ENCODE assay signal across 8 cellular contexts in the genomic region with DNA sequence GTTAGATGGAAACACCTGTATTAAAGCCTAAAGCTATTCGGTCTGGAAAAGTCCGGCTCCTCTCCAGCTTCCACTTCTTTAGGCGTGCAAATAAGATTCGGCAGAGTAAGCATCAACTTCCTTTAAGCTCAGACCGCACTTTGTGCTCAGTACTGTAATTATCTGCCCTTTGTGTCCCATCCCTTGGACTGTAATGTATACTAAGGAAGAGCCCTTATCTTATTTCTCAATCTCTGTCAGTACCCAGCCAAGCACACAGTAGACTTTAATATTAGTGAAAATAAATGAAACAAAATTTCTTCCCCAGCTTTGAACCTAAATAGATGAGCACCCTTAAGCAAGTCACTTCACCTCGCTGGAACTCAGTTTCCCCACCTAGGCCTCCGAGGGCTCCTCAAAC. TPM values are rescaled to one million over a fixed set of nuclear protein-coding genes. Genes with fewer than 3 reads are reported as not detected.
DNase-seq lines count a peak whose midpoint lies in the region; ATAC-seq, FAIRE-seq and TF ChIP-seq lines count a peak whose summit lies in the region.

No MANE protein-coding gene starts in this region.

- CTCF ChIA-PET in A549 (lab: Yijun Ruan, JAX): interaction anchor here (0.8 to 10.2 kb wide), 24 partner anchors 8 to 443 kb away, joined by 3 to 159 read pairs (median 5); partner anchors contain the start of genes ACO1 and NDUFB6

- DNase-seq in A549 (ENCODE audit: low read depth in 1 of 2, low spot score in 1 of 2) (no peak), amniotic epithelial cell (ENCODE audit: low read depth) (peak; percentile 13), spleen (no peak), GF-D8 (lab: John Stamatoyannopoulos, UW) (no peak), KG1 (lab: John Stamatoyannopoulos, UW) (no peak)
- DNase-seq in Jurkat, Clone E6-1 (ENCODE audit: low read depth, low spot score): no peak

- 29% methylated on average over 7 of the region's 7 CpGs for WGBS in A549 (ENCODE audit: missing lambda C conversion rate)
- 1 to 4% (median 4%) methylated on average over 7 of the region's 7 CpGs for WGBS in spleen, 5 donors

- TF ChIP-seq RAD21 in A549 (conservative IDR thresholded peaks at IDR 0.05 in 1 of 2, IDR thresholded peaks at IDR 0.05 in 1 of 2): no peak

- FAIRE-seq in A549 (lab: Jason Lieb, UNC): no peak

- TF ChIP-seq EP300 in A549 (IDR thresholded peaks at IDR 0.05): no peak

- POLR2A ChIA-PET in A549 (lab: Yijun Ruan, JAX): interaction anchor here (0.7 to 2.7 kb wide), 4 partner anchors 24 to 499 kb away, joined by 3 to 25 read pairs (median 12); partner anchors contain the start of genes ACO1 and DNAJA1

- H3K27ac ChIP-seq in A549 (peak overlapping the region; percentile 46 to 83), iPS-18a (ENCODE audit: low read length) (no peak overlapping the region), spleen (peak overlapping the region; percentile 79 to 94 (median 91))

- no peaks in the 10 kb centered on the region for H3K27me3 ChIP-seq in iPS-18a (ENCODE audit: control insufficient read depth, insufficient read depth, low read length)
- no peaks in the 10 kb centered on the region for H3K27me3 ChIP-seq in spleen (replicated peaks in 1 of 7)

- peak overlapping the region; percentile 67 for H3K9ac ChIP-seq in iPS-18a (ENCODE audit: low read length)

- peak overlapping the region; percentile 82 for H3K4me2 ChIP-seq in A549

- H3K36me3 ChIP-seq in iPS-18a (ENCODE audit: control insufficient read depth, low read depth, low read length) (no peaks in the 10 kb centered on the region), spleen (no peaks in the 10 kb centered on the region)

- H3K4me1 ChIP-seq in A549 (peaks cover 6% of the 10 kb centered on the region; the same call in 2 of the 3 replicates), iPS-18a (ENCODE audit: control insufficient read depth, low read depth, low read length) (peaks cover 9% of the 10 kb centered on the region), spleen (peaks cover 25 to 65% (median 36%) of the 10 kb centered on the region in 6 donors)

- H3K9me3 ChIP-seq in A549 (0 out of 3 replicates have a peak, but pooled peaks cover 1% of the 10 kb centered on the region), iPS-18a (ENCODE audit: control insufficient read depth, low read depth, low read length) (peaks cover 4% of the 10 kb centered on the region), spleen (no peaks in the 10 kb centered on the region)

- peak overlapping the region; percentile 58 for H3K4me3 ChIP-seq in A549
- H3K4me3 ChIP-seq in Jurkat, Clone E6-1 (ENCODE audit: low read length): peak overlapping the region; percentile 81
- peak overlapping the region; percentile 87 for H3K4me3 ChIP-seq in iPS-18a (ENCODE audit: low read length)
- H3K4me3 ChIP-seq in spleen: peak overlapping the region; percentile 60 to 90 (median 82)

- no peak for TF ChIP-seq POLR2A in A549 (IDR thresholded peaks at IDR 0.05; ENCODE audit: low read length)
- TF ChIP-seq POLR2A in spleen (IDR thresholded peaks at IDR 0.05): no peak

- TF ChIP-seq CTCF in A549 (IDR thresholded peaks at IDR 0.05) (no peak), spleen (IDR thresholded peaks at IDR 0.05 in 8 of 11, conservative IDR thresholded peaks at IDR 0.05 in 3 of 11) (no peak)

- intact Hi-C loops in spleen (cut with DNase I; ENCODE audit: low total_unique reads): no loop called here

- ATAC-seq in A549: peak; percentile 25 to 38; a peak in 3 of 6 replicates
- ATAC-seq in GM19043 (IDR thresholded peaks at IDR 0.05; ENCODE audit: low read depth, unreplicated experiment): peak; percentile 15

TF ChIP-seq in A549, 52 proteins besides CTCF, POLR2A, EP300 and RAD21 (continues in another document):
- TF ChIP-seq ZC3H11A (IDR thresholded peaks at IDR 0.05) (no peak), SMC3 (IDR thresholded peaks at IDR 0.05) (no peak), CEBPB (IDR thresholded peaks at IDR 0.05) (no peak), NFE2L2 (conservative IDR thresholded peaks at IDR 0.05; ENCODE audit: low read length) (no peak), EHF (CRISPR knock-in tag; IDR thresholded peaks at IDR 0.05) (no peak), MAFK (IDR thresholded peaks at IDR 0.05; ENCODE audit: partially characterized antibody) (no peak), FOXS1 (CRISPR knock-in tag; IDR thresholded peaks at IDR 0.05) (no peak), JUN (IDR thresholded peaks at IDR 0.05) (no peak), RARB (CRISPR knock-in tag; IDR thresholded peaks at IDR 0.05) (no peak), CBX8 (IDR thresholded peaks at IDR 0.05) (no peak), NPAS2 (CRISPR knock-in tag; IDR thresholded peaks at IDR 0.05; ENCODE audit: borderline replicate concordance) (no peak), ZSCAN20 (CRISPR knock-in tag; IDR thresholded peaks at IDR 0.05) (no peak)
- TF ChIP-seq, protein P1, sequence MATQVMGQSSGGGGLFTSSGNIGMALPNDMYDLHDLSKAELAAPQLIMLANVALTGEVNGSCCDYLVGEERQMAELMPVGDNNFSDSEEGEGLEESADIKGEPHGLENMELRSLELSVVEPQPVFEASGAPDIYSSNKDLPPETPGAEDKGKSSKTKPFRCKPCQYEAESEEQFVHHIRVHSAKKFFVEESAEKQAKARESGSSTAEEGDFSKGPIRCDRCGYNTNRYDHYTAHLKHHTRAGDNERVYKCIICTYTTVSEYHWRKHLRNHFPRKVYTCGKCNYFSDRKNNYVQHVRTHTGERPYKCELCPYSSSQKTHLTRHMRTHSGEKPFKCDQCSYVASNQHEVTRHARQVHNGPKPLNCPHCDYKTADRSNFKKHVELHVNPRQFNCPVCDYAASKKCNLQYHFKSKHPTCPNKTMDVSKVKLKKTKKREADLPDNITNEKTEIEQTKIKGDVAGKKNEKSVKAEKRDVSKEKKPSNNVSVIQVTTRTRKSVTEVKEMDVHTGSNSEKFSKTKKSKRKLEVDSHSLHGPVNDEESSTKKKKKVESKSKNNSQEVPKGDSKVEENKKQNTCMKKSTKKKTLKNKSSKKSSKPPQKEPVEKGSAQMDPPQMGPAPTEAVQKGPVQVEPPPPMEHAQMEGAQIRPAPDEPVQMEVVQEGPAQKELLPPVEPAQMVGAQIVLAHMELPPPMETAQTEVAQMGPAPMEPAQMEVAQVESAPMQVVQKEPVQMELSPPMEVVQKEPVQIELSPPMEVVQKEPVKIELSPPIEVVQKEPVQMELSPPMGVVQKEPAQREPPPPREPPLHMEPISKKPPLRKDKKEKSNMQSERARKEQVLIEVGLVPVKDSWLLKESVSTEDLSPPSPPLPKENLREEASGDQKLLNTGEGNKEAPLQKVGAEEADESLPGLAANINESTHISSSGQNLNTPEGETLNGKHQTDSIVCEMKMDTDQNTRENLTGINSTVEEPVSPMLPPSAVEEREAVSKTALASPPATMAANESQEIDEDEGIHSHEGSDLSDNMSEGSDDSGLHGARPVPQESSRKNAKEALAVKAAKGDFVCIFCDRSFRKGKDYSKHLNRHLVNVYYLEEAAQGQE (IDR thresholded peaks at IDR 0.05): no peak

RNA-seq across cellular contexts. Expression of gene RIGI, which starts 0.5 kb away (rescaled TPM):
- polyA plus RNA-seq in A549 (2011; rRNA removed) (3.9 and 4.8 TPM in 2 replicates), A549 (2017; fragmentation: RNase III; extraction: RNeasy Plus Mini Kit Qiagen cat#74134 plus additional on column Dnase treatment) (3.8 to 4.8 TPM (median 4.1 TPM) in 3 replicates), spleen (1 to 10 TPM; 6.5 to 7.4 (median 7.2) TPM)
- 0.38 and 0.49 TPM in 2 replicates for polyA plus RNA-seq in A549 (2012; cell fraction: cytosol; rRNA removed)
- polyA plus RNA-seq in A549 (2012; cell fraction: nucleus; rRNA removed): 0.46 and 0.69 TPM in 2 replicates
- polyA minus RNA-seq in A549 (2011; rRNA and poly(A)+ RNA removed): 1.7 and 2.3 TPM in 2 replicates
- 3.8 TPM for polyA plus RNA-seq in Jurkat, Clone E6-1 (2012; ENCODE audit: insufficient read depth, insufficient read length)
- 10 to 100 TPM; 15.1 to 24.4 (median 17.6) TPM for total RNA-seq in spleen

RNA-seq across cellular contexts. Expression of gene SMIM27, which starts 26.6 kb away (rescaled TPM):
- polyA plus RNA-seq in A549 (2011; rRNA removed): 10.8 and 12.4 TPM in 2 replicates
- 3.3 and 3.4 TPM in 2 replicates for polyA plus RNA-seq in A549 (2012; cell fraction: cytosol; rRNA removed)
- 1.2 and 2.5 TPM in 2 replicates for polyA plus RNA-seq in A549 (2012; cell fraction: nucleus; rRNA removed)
- polyA plus RNA-seq in A549 (2017; fragmentation: RNase III; extraction: RNeasy Plus Mini Kit Qiagen cat#74134 plus additional on column Dnase treatment): 21.1 to 22.9 TPM (median 21.7 TPM) in 3 replicates
- 1.9 and 2.7 TPM in 2 replicates for polyA minus RNA-seq in A549 (2011; rRNA and poly(A)+ RNA removed)
- polyA plus RNA-seq in Jurkat, Clone E6-1 (2012; ENCODE audit: insufficient read depth, insufficient read length): 32.3 TPM
- total RNA-seq in spleen: 10 to 100 TPM in 5 of 7 donors, 1 to 10 TPM in 2; 6.6 to 25.1 (median 18.2) TPM
- polyA plus RNA-seq in spleen: 10 to 100 TPM; 19.6 to 31.7 (median 26.3) TPM

RNA-seq across cellular contexts. Expression of gene TOPORS, which starts 26.9 kb away (rescaled TPM):
- polyA plus RNA-seq in A549 (2011; rRNA removed): 18.8 and 22.2 TPM in 2 replicates
- polyA plus RNA-seq in A549 (2012; cell fraction: cytosol; rRNA removed): 3.0 and 3.1 TPM in 2 replicates
- 2.7 and 3.5 TPM in 2 replicates for polyA plus RNA-seq in A549 (2012; cell fraction: nucleus; rRNA removed)
- polyA plus RNA-seq in A549 (2017; fragmentation: RNase III; extraction: RNeasy Plus Mini Kit Qiagen cat#74134 plus additional on column Dnase treatment): 15.2 to 19.3 TPM (median 18.2 TPM) in 3 replicates
- 14.9 and 16.7 TPM in 2 replicates for polyA minus RNA-seq in A549 (2011; rRNA and poly(A)+ RNA removed)
- 18.0 TPM for polyA plus RNA-seq in Jurkat, Clone E6-1 (2012; ENCODE audit: insufficient read depth, insufficient read length)
- 10 to 100 TPM; 11.9 to 28.7 (median 18.2) TPM for total RNA-seq in spleen
- polyA plus RNA-seq in spleen: 1 to 10 TPM; 5.2 to 7.1 (median 6.3) TPM

RNA-seq across cellular contexts. Expression of gene NDUFB6, which starts 47.5 kb away (rescaled TPM):
- 64.6 and 91.0 TPM in 2 replicates for polyA plus RNA-seq in A549 (2011; rRNA removed)
- 79.9 and 96.5 TPM in 2 replicates for polyA plus RNA-seq in A549 (2012; cell fraction: cytosol; rRNA removed)
- polyA plus RNA-seq in A549 (2012; cell fraction: nucleus; rRNA removed): 32.6 and 58.1 TPM in 2 replicates
- 158 to 176 TPM (median 166 TPM) in 3 replicates for polyA plus RNA-seq in A549 (2017; fragmentation: RNase III; extraction: RNeasy Plus Mini Kit Qiagen cat#74134 plus additional on column Dnase treatment)
- polyA minus RNA-seq in A549 (2011; rRNA and poly(A)+ RNA removed): 9.8 and 20.2 TPM in 2 replicates
- polyA plus RNA-seq in Jurkat, Clone E6-1 (2012; ENCODE audit: insufficient read depth, insufficient read length): 164 TPM
- total RNA-seq in spleen: 10 to 100 TPM; 21.7 to 36.7 (median 25.3) TPM
- 10 to 100 TPM; 18.0 to 33.9 (median 31.9) TPM for polyA plus RNA-seq in spleen
